ENCODE assay signal across 8 cellular contexts in genomic region chr3:156553705-156554356, GRCh38. TPM values are rescaled to one million over a fixed set of nuclear protein-coding genes. Genes with fewer than 3 reads are reported as not detected.
DNase-seq lines count a peak whose midpoint lies in the region; ATAC-seq, FAIRE-seq and TF ChIP-seq lines count a peak whose summit lies in the region.

No MANE protein-coding gene starts in this region.

- peak overlapping the region; percentile 87 for H3K27ac ChIP-seq in BLaER1
- peak overlapping the region; percentile 90 for H3K27ac ChIP-seq in hepatocyte

- H3K36me3 ChIP-seq in BLaER1 (peaks cover 39% of the 10 kb centered on the region), hepatocyte (replicated peaks; ENCODE audit: insufficient read depth, low read depth) (no peaks in the 10 kb centered on the region)

- H3K4me1 Mint-ChIP-seq in HFFc6 (ENCODE audit: low read depth): peaks cover 65% of the 10 kb centered on the region
- H3K4me1 Mint-ChIP-seq in activated CD8-positive, alpha-beta T cell treated with anti-CD3 and anti-CD28 coated beads for 36 hours (ENCODE audit: low read depth): peaks cover 40% of the 10 kb centered on the region
- H3K4me1 Mint-ChIP-seq in stimulated activated memory B cell treated with anti-CD40 and anti-IgM and Interleukin-4, amounts not matched to agents 10 μg/mL and 1 μg/mL and 100 μg/mL, for 72 hours: peaks cover 44% of the 10 kb centered on the region

- peak overlapping the region; percentile 95 for H3K4me3 ChIP-seq in BLaER1
- H3K4me3 ChIP-seq in hepatocyte: peak overlapping the region; percentile 54

- H2AFZ ChIP-seq in hepatocyte: no peak overlapping the region

- TF ChIP-seq CTCF in HFFc6 (IDR thresholded peaks at IDR 0.05) (no peak), hepatocyte (IDR thresholded peaks at IDR 0.05; ENCODE audit: poor library complexity) (no peak)
- TF ChIP-seq CTCF in activated CD8-positive, alpha-beta T cell treated with anti-CD3 and anti-CD28 coated beads for 36 hours (IDR thresholded peaks at IDR 0.05): no peak

- 23% methylated on average over 11 of the region's 11 CpGs for WGBS in hepatocyte (ENCODE audit: low lambda C conversion rate, missing lambda C conversion rate)

- H3K4me3 Mint-ChIP-seq in HFFc6: peak overlapping the region; percentile 95
- peak overlapping the region; percentile 94 for H3K4me3 Mint-ChIP-seq in activated CD8-positive, alpha-beta T cell treated with anti-CD3 and anti-CD28 coated beads for 36 hours
- H3K4me3 Mint-ChIP-seq in stimulated activated memory B cell treated with anti-CD40 and anti-IgM and Interleukin-4, amounts not matched to agents 10 μg/mL and 1 μg/mL and 100 μg/mL, for 72 hours: peak overlapping the region; percentile 97

- no peaks in the 10 kb centered on the region; the same call in 1 of the 2 replicates for H3K27me3 Mint-ChIP-seq in HFFc6 (ENCODE audit: insufficient read depth)
- no peaks in the 10 kb centered on the region for H3K27me3 Mint-ChIP-seq in activated CD8-positive, alpha-beta T cell treated with anti-CD3 and anti-CD28 coated beads for 36 hours
- no peaks in the 10 kb centered on the region for H3K27me3 Mint-ChIP-seq in stimulated activated memory B cell treated with anti-CD40 and anti-IgM and Interleukin-4, amounts not matched to agents 10 μg/mL and 1 μg/mL and 100 μg/mL, for 72 hours

- peak; percentile 76 for DNase-seq in HFFc6
- no peak for DNase-seq in activated CD8-positive, alpha-beta T cell treated with anti-CD3 and anti-CD28 coated beads for 36 hours
- peak; percentile 52 for DNase-seq in hepatocyte (ENCODE audit: low spot score)
- no peak for DNase-seq in frontal cortex (ENCODE audit: low spot score in 2 of 2)

- H3K9ac ChIP-seq in BLaER1: peak overlapping the region; percentile 94

- no peaks in the 10 kb centered on the region for H3K9me3 Mint-ChIP-seq in HFFc6
- no peaks in the 10 kb centered on the region for H3K9me3 Mint-ChIP-seq in activated CD8-positive, alpha-beta T cell treated with anti-CD3 and anti-CD28 coated beads for 36 hours
- no peaks in the 10 kb centered on the region for H3K9me3 Mint-ChIP-seq in stimulated activated memory B cell treated with anti-CD40 and anti-IgM and Interleukin-4, amounts not matched to agents 10 μg/mL and 1 μg/mL and 100 μg/mL, for 72 hours

- H3K4me1 ChIP-seq in BLaER1 (peaks cover 31% of the 10 kb centered on the region), hepatocyte (ENCODE audit: insufficient read depth) (peaks cover 17% of the 10 kb centered on the region)

- POLR2A ChIA-PET in activated CD8-positive, alpha-beta T cell treated with anti-CD3 and anti-CD28 coated beads for 36 hours (lab: Charles Lee): interaction anchor here (0.9 to 2.8 kb wide), 11 partner anchors 10 to 603 kb away, joined by 3 to 29 read pairs (median 4); partner anchors contain the start of gene TIPARP

- peaks cover 28% of the 10 kb centered on the region; the same call in 1 of the 2 replicates for H4K20me1 ChIP-seq in BLaER1
- H4K20me1 ChIP-seq in hepatocyte (ENCODE audit: insufficient read depth, poor library complexity, severe bottlenecking): peaks cover 24% of the 10 kb centered on the region

- no peak for ATAC-seq in activated CD8-positive, alpha-beta T cell treated with anti-CD3 and anti-CD28 coated beads for 36 hours
- no peak for ATAC-seq in stimulated activated memory B cell treated with anti-CD40 and anti-IgM and Interleukin-4, amounts not matched to agents 10 μg/mL and 1 μg/mL and 100 μg/mL, for 72 hours
- no peak for ATAC-seq in HG03175 (IDR thresholded peaks at IDR 0.05; ENCODE audit: unreplicated experiment)
- no peak for ATAC-seq in GM19324 (IDR thresholded peaks at IDR 0.05; ENCODE audit: low FRiP score, unreplicated experiment)

- no peak for FAIRE-seq in frontal cortex (lab: Jason Lieb, UNC)

- CTCF ChIA-PET in activated CD8-positive, alpha-beta T cell treated with anti-CD3 and anti-CD28 coated beads for 36 hours (lab: Charles Lee): interaction anchor here (1.3 to 3.6 kb wide), 7 partner anchors 11 to 621 kb away, joined by 3 to 28 read pairs (median 5); partner anchors contain the start of gene TIPARP

- peaks cover 57% of the 10 kb centered on the region for H3K36me3 Mint-ChIP-seq in HFFc6 (ENCODE audit: low read depth)
- H3K36me3 Mint-ChIP-seq in activated CD8-positive, alpha-beta T cell treated with anti-CD3 and anti-CD28 coated beads for 36 hours (ENCODE audit: low read depth): peaks cover 44% of the 10 kb centered on the region
- H3K36me3 Mint-ChIP-seq in stimulated activated memory B cell treated with anti-CD40 and anti-IgM and Interleukin-4, amounts not matched to agents 10 μg/mL and 1 μg/mL and 100 μg/mL, for 72 hours: peaks cover 26% of the 10 kb centered on the region

- H3K4me2 ChIP-seq in BLaER1: peak overlapping the region; percentile 96
- H3K4me2 ChIP-seq in hepatocyte: peak overlapping the region; percentile 78

- H3K9me2 ChIP-seq in hepatocyte (replicated peaks; ENCODE audit: insufficient read depth): no peaks in the 10 kb centered on the region

- H3K79me2 ChIP-seq in hepatocyte: peaks cover 57% of the 10 kb centered on the region

- intact Hi-C loops in activated CD8-positive, alpha-beta T cell treated with anti-CD3 and anti-CD28 coated beads for 36 hours (cut with micrococcal nuclease): loop anchor here (2.0 to 10.0 kb wide), 3 partner anchors 121 to 531 kb away; partner anchors contain the start of gene TIPARP

- H3K9me3 ChIP-seq in BLaER1: no peaks in the 10 kb centered on the region
- H3K9me3 ChIP-seq in hepatocyte (ENCODE audit: low read depth): no peaks in the 10 kb centered on the region

- peak overlapping the region; percentile 97 for H3K27ac Mint-ChIP-seq in HFFc6
- H3K27ac Mint-ChIP-seq in activated CD8-positive, alpha-beta T cell treated with anti-CD3 and anti-CD28 coated beads for 36 hours: peak overlapping the region; percentile 95
- H3K27ac Mint-ChIP-seq in stimulated activated memory B cell treated with anti-CD40 and anti-IgM and Interleukin-4, amounts not matched to agents 10 μg/mL and 1 μg/mL and 100 μg/mL, for 72 hours: peak overlapping the region; percentile 89

- H3K27me3 ChIP-seq in BLaER1: no peaks in the 10 kb centered on the region
- H3K27me3 ChIP-seq in hepatocyte: no peaks in the 10 kb centered on the region

RNA-seq across cellular contexts. Expression of gene SSR3, which starts 1.1 kb away (rescaled TPM):
- total RNA-seq in HFFc6 (2021; fragmentation: NEBNext Ultra II Directional; extraction: Animal tissue kit (Norgen Biotek cat#: 25700)): 100 to 1,000 TPM; 622 to 815 (median 721) TPM
- total RNA-seq in activated CD8-positive, alpha-beta T cell treated with anti-CD3 and anti-CD28 coated beads for 36 hours: 100 to 1,000 TPM; 175 TPM
- total RNA-seq in hepatocyte (176 and 189 TPM in 2 replicates), frontal cortex (115 TPM)
- 221 and 271 TPM in 2 replicates for polyA plus RNA-seq in hepatocyte

Comparison
In these comparisons a context has a peak if more than half of its experiments do, and no peak if none do; other contexts are left out.
1. DNase-seq: peak in HFFc6 (single experiment) and hepatocyte (single experiment); none in activated CD8-positive, alpha-beta T cell treated with anti-CD3 and anti-CD28 coated beads for 36 hours (single experiment) and frontal cortex (0 of 2).
2. Peak in every context shown above with its lines, with median percentiles within 50 percentile points of each other: H3K27ac Mint-ChIP-seq and H3K4me3 Mint-ChIP-seq.